In genomic region chr2:26076001-26076587, GRCh38 we compare ENCODE assay signal across 17 cellular contexts. TPM values are rescaled to one million over a fixed set of nuclear protein-coding genes. Genes with fewer than 3 reads are reported as not detected.
DNase-seq lines count a peak whose midpoint lies in the region; ATAC-seq and TF ChIP-seq lines count a peak whose summit lies in the region.
"Had no signal": no experiment of that assay in that cellular context is flagged by ENCODE, and none has a peak within 500 bp of the region (broad histone marks: within the 10 kb centered on the region; RNA-seq: fewer than 3 reads in every experiment).

No MANE protein-coding gene starts in this region.

- H2BK5ac ChIP-seq in H9 (ENCODE audit: insufficient read length, low read length): no peak overlapping the region

- no peak overlapping the region for H3K14ac ChIP-seq in H9 (ENCODE audit: insufficient read depth, low read length)

- H3K27ac Mint-ChIP-seq in CD14-positive monocyte (peak overlapping the region in 4 of 7 donors; percentile 3 to 75 (median 45)), H9 (peak overlapping the region in 2 of 3 experiments; percentile 39 to 85; a peak in 4 of 7 replicates), T-helper 17 cell (no peak overlapping the region)
- H3K27ac Mint-ChIP-seq in activated naive CD8-positive, alpha-beta T cell treated with anti-CD3 and anti-CD28 coated beads for 36 hours: no peak overlapping the region
- H3K27ac Mint-ChIP-seq: activated CD8-positive, alpha-beta T cell treated with anti-CD3 and anti-CD28 coated beads, Interleukin-2, amount 10 ng/mL, durations not matched to agents 7 days and 5 days had no signal

- H2AK5ac ChIP-seq in H9 (ENCODE audit: insufficient read length, low read length): no peak overlapping the region

- H4K91ac ChIP-seq in H9 (ENCODE audit: insufficient read length, low read depth, low read length): no peak overlapping the region

- no peak overlapping the region for H3K18ac ChIP-seq in H9 (ENCODE audit: insufficient read length, low read depth, low read length)

- H3K4me1 Mint-ChIP-seq in CD14-positive monocyte: peaks cover 59% of the 10 kb centered on the region
- peaks cover 33 to 37% of the 10 kb centered on the region in 2 experiments for H3K4me1 Mint-ChIP-seq in H9
- peaks cover 25% of the 10 kb centered on the region for H3K4me1 Mint-ChIP-seq in T-helper 17 cell
- H3K4me1 Mint-ChIP-seq in activated naive CD8-positive, alpha-beta T cell treated with anti-CD3 and anti-CD28 coated beads for 36 hours: peaks cover 14% of the 10 kb centered on the region

- no peak overlapping the region for H2BK15ac ChIP-seq in H9 (ENCODE audit: low read depth, low read length)

- H3K27me3 Mint-ChIP-seq in CD14-positive monocyte (ENCODE audit: low read depth in 3 of 3) (peaks cover 0 to 2% (median 0%) of the 10 kb centered on the region in 3 donors), H9 (ENCODE audit: low read depth) (no peaks in the 10 kb centered on the region), T-helper 17 cell (no peaks in the 10 kb centered on the region)
- no peaks in the 10 kb centered on the region for H3K27me3 Mint-ChIP-seq in activated naive CD8-positive, alpha-beta T cell treated with anti-CD3 and anti-CD28 coated beads for 36 hours
- H3K27me3 Mint-ChIP-seq: IgD-negative memory B cell had no signal

- peaks cover 6% of the 10 kb centered on the region; the same call in 1 of the 2 replicates for H3K4me1 ChIP-seq in H9 (ENCODE audit: insufficient read depth, low read length)
- peaks cover 0 to 31% (median 13%) of the 10 kb centered on the region in 4 donors for H3K4me1 ChIP-seq in right lobe of liver
- H3K4me1 ChIP-seq: BLaER1 had no signal

- no peak overlapping the region for H3K4me3 ChIP-seq in right lobe of liver
- H3K4me3 ChIP-seq: BLaER1, gastrocnemius medialis, skin epidermis, testis had no signal

- TF ChIP-seq POLR2A in right lobe of liver (IDR thresholded peaks at IDR 0.05): no peak

- H3K23ac ChIP-seq in H9 (ENCODE audit: insufficient read length, low read depth, low read length): no peak overlapping the region

- H3T11ph ChIP-seq in H9 (ENCODE audit: low read length): no peak overlapping the region

- no peak overlapping the region for H2BK120ac ChIP-seq in H9 (ENCODE audit: low read depth, low read length, poor library complexity, severe bottlenecking)

- H3K9me3 ChIP-seq in H9 (ENCODE audit: control insufficient read depth, low read depth, low read length): peaks cover 6% of the 10 kb centered on the region
- no peaks in the 10 kb centered on the region for H3K9me3 ChIP-seq in T-helper 17 cell (ENCODE audit: control insufficient read depth, low read length, poor library complexity, severe bottlenecking)
- no peaks in the 10 kb centered on the region for H3K9me3 ChIP-seq in right lobe of liver
- H3K9me3 ChIP-seq: gastrocnemius medialis, testis had no signal

- H3K27ac ChIP-seq in H9 (ENCODE audit: insufficient read length, low read depth, low read length): no peak overlapping the region
- H3K27ac ChIP-seq in right lobe of liver: no peak overlapping the region
- H3K27ac ChIP-seq: BLaER1, skin epidermis, testis had no signal

- peaks cover 4% of the 10 kb centered on the region for H3K79me1 ChIP-seq in H9 (ENCODE audit: insufficient read depth, low read depth, low read length, poor library complexity, severe bottlenecking)

- H2BK20ac ChIP-seq in H9 (ENCODE audit: low read depth, low read length, poor library complexity, severe bottlenecking): no peak overlapping the region

- H2BK12ac ChIP-seq in H9 (ENCODE audit: insufficient read length, low read depth, low read length): no peak overlapping the region

- no peak overlapping the region for H3K4ac ChIP-seq in H9 (ENCODE audit: low read depth, low read length)

- no CpG with 5 or more reads among the region's 1 CpG for WGBS in H9 (ENCODE audit: extremely low coverage, insufficient read length, low lambda C conversion rate)
- WGBS in right lobe of liver (ENCODE audit: insufficient coverage, low coverage, low lambda C conversion rate, missing lambda C conversion rate): 100% methylated on average over 1 of the region's 1 CpG

- no peaks in the 10 kb centered on the region for H3K23me2 ChIP-seq in H9 (ENCODE audit: insufficient read length, low read depth, low read length, poor library complexity, severe bottlenecking)

- no peaks in the 10 kb centered on the region for H3K36me3 ChIP-seq in right lobe of liver
- H3K36me3 ChIP-seq: gastrocnemius medialis had no signal

- DNase-seq in CD14-positive monocyte (ENCODE audit: low spot score) (no peak), H9 (no peak), T-helper 17 cell (no peak), right lobe of liver (no peak), occipital lobe (lab: John Stamatoyannopoulos, UW) (no peak)
- DNase-seq in activated effector memory CD4-positive, alpha-beta T cell treated with Interleukin-2 at 50 U/mL for 16 hours: no peak
- no peak for DNase-seq in activated naive CD8-positive, alpha-beta T cell treated with anti-CD3 and anti-CD28 coated beads for 36 hours
- DNase-seq: activated CD8-positive, alpha-beta T cell treated with anti-CD3 and anti-CD28 coated beads, Interleukin-2, amount 10 ng/mL, durations not matched to agents 7 days and 5 days; aorta; gastrocnemius medialis; NCI-H446; OCI-M1; stimulated activated CD4-positive, alpha-beta T cell treated with anti-CD3 and anti-CD28 coated beads, Interleukin-4, amount 100 ng/mL, for 4 hours; testis had no signal

- no peak overlapping the region for H3K4me2 ChIP-seq in H9 (ENCODE audit: insufficient read depth, insufficient read length, low read length)
- H3K4me2 ChIP-seq: BLaER1 had no signal

- H4K5ac ChIP-seq in H9 (ENCODE audit: insufficient read length, low read depth, low read length): no peak overlapping the region

- H3K27me3 ChIP-seq in H9 (ENCODE audit: insufficient read depth, low read length): no peaks in the 10 kb centered on the region
- no peaks in the 10 kb centered on the region for H3K27me3 ChIP-seq in right lobe of liver
- H3K27me3 ChIP-seq: BLaER1, gastrocnemius medialis, testis had no signal

- no peak overlapping the region for H3K4me3 Mint-ChIP-seq in CD14-positive monocyte
- no peak overlapping the region for H3K4me3 Mint-ChIP-seq in H9
- H3K4me3 Mint-ChIP-seq in T-helper 17 cell: peak overlapping the region; percentile 21
- H3K4me3 Mint-ChIP-seq in activated naive CD8-positive, alpha-beta T cell treated with anti-CD3 and anti-CD28 coated beads for 36 hours: no peak overlapping the region
- H3K4me3 Mint-ChIP-seq: activated CD8-positive, alpha-beta T cell treated with anti-CD3 and anti-CD28 coated beads, Interleukin-2, amount 10 ng/mL, durations not matched to agents 7 days and 5 days; IgD-negative memory B cell had no signal

- H4K8ac ChIP-seq in H9 (replicated peaks; ENCODE audit: insufficient read length, low read depth, low read length): no peak overlapping the region

- no peak overlapping the region for H3K9ac ChIP-seq in H9 (ENCODE audit: extremely low read depth, insufficient read length, low read length)
- H3K9ac ChIP-seq: BLaER1 had no signal

- H3K9me3 Mint-ChIP-seq in CD14-positive monocyte (peaks cover 4 to 9% (median 5%) of the 10 kb centered on the region in 7 donors), H9 (peaks cover 26 to 27% of the 10 kb centered on the region in 2 experiments)
- H3K9me3 Mint-ChIP-seq in activated naive CD8-positive, alpha-beta T cell treated with anti-CD3 and anti-CD28 coated beads for 36 hours: peaks cover 15% of the 10 kb centered on the region

- H3K56ac ChIP-seq in H9 (ENCODE audit: insufficient read length, low read depth, low read length): no peak overlapping the region

- H3K36me3 Mint-ChIP-seq in CD14-positive monocyte (peaks cover 8 to 24% of the 10 kb centered on the region in 2 donors), H9 (ENCODE audit: insufficient read depth in 1 of 3, low read depth in 3 of 3) (peaks cover 27 to 29% (median 29%) of the 10 kb centered on the region in 3 experiments), T-helper 17 cell (ENCODE audit: low read depth) (peaks cover 6% of the 10 kb centered on the region)
- H3K36me3 Mint-ChIP-seq in activated naive CD8-positive, alpha-beta T cell treated with anti-CD3 and anti-CD28 coated beads for 36 hours: peaks cover 32% of the 10 kb centered on the region

- intact Hi-C loops in CD14-positive monocyte (cut with micrococcal nuclease) (no loop called here), right lobe of liver (cut with DNase I) (no loop called here)

- no peaks in the 10 kb centered on the region for H4K20me1 ChIP-seq in H9 (ENCODE audit: control insufficient read depth, insufficient read depth, insufficient read length)

- H2AFZ ChIP-seq in H9 (ENCODE audit: low read length): no peak overlapping the region

- no peak for ATAC-seq in T-helper 17 cell
- ATAC-seq in right lobe of liver: peak; percentile 23 to 45 (median 44)
- ATAC-seq: activated CD8-positive, alpha-beta T cell treated with anti-CD3 and anti-CD28 coated beads, Interleukin-2, amount 10 ng/mL, durations not matched to agents 7 days and 5 days; gastrocnemius medialis had no signal

- TF ChIP-seq CTCF in CD14-positive monocyte (IDR thresholded peaks at IDR 0.05): no peak
- TF ChIP-seq CTCF in H9 (conservative IDR thresholded peaks at IDR 0.05): no peak
- TF ChIP-seq CTCF in right lobe of liver (IDR thresholded peaks at IDR 0.05): no peak

- peaks cover 24% of the 10 kb centered on the region for H3K79me2 ChIP-seq in H9 (ENCODE audit: insufficient read depth, low read length)

RNA-seq across cellular contexts. Expression of gene RAB10, which starts 42.2 kb away (rescaled TPM):
- 100 to 1,000 TPM; 202 to 258 TPM for polyA plus RNA-seq in CD14-positive monocyte
- 124 and 130 TPM in 2 replicates for total RNA-seq in H9 (2021)
- 10 to 100 TPM; 41.2 to 42.9 TPM for total RNA-seq in T-helper 17 cell
- 10 to 100 TPM; 41.6 to 95.1 (median 70.6) TPM for total RNA-seq in right lobe of liver
- total RNA-seq in occipital lobe: 162 TPM
- 100 to 1,000 TPM; 106 to 109 TPM for total RNA-seq in activated naive CD8-positive, alpha-beta T cell treated with anti-CD3 and anti-CD28 coated beads for 36 hours

Comparison
In these comparisons a context has a peak if more than half of its experiments do, and no peak if none do; other contexts are left out.
1. H3K27ac Mint-ChIP-seq: peak in CD14-positive monocyte (4 of 7) and H9 (2 of 3); none in T-helper 17 cell (single experiment) and activated naive CD8-positive, alpha-beta T cell treated with anti-CD3 and anti-CD28 coated beads for 36 hours (single experiment).